ENCODE assay signal across 14 cellular contexts in the genomic region with DNA sequence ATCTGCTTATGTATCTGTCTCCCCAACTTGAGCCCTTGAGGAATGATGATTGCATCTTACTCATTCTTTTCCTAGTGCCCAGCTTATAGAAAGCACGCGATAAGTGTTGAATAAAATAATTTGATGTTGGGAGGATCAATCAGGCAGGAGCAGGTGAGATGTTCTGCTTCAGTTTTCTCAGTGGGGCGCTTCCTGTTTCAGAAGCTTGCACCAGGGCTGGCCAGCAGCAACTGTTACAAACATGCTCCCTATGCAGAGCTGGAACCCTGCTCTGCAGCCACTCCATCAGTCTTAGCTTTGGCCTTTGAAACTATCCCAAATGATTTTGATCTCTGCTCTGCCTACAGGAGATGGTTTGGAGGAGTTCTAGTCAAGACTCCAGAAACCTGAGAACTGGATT. TPM values are rescaled to one million over a fixed set of nuclear protein-coding genes. Genes with fewer than 3 reads are reported as not detected.
DNase-seq lines count a peak whose midpoint lies in the region; ATAC-seq, FAIRE-seq and TF ChIP-seq lines count a peak whose summit lies in the region.
"Had no signal": no experiment of that assay in that cellular context is flagged by ENCODE, and none has a peak within 500 bp of the region (broad histone marks: within the 10 kb centered on the region; RNA-seq: fewer than 3 reads in every experiment).

No MANE protein-coding gene starts in this region.

- peak overlapping the region in 1 of 2 donors; percentile 9 for H3K27ac Mint-ChIP-seq in stimulated activated naive CD8-positive, alpha-beta T cell treated with anti-CD3 and anti-CD28 coated beads, Interleukin-15, amount 100 ng/mL, for 72 hours
- H3K27ac Mint-ChIP-seq in CD4-positive, alpha-beta memory T cell = peak overlapping the region in 2 of 7 donors; percentile 57 to 74
- H3K27ac Mint-ChIP-seq in naive thymus-derived CD8-positive, alpha-beta T cell = peak overlapping the region in 1 of 10 donors; percentile 20

- H3K27ac ChIP-seq in Karpas-422 (ENCODE audit: low read length) (peak overlapping the region; percentile 17), GM12878 (ENCODE audit: control insufficient read depth, insufficient read depth) (peak overlapping the region; percentile 45)
- no peak overlapping the region for H3K27ac ChIP-seq in CD4-positive, alpha-beta memory T cell (ENCODE audit: low read depth, low read length)
- H3K27ac ChIP-seq: breast epithelium, upper lobe of left lung had no signal

- peak overlapping the region; percentile 39 for H3K4me3 Mint-ChIP-seq in activated T-cell treated with anti-CD3 and anti-CD28 coated beads, Interleukin-2, amount 50 U/mL, for 4 hours
- peak overlapping the region; percentile 50 to 65 for H3K4me3 Mint-ChIP-seq in stimulated activated naive CD8-positive, alpha-beta T cell treated with anti-CD3 and anti-CD28 coated beads, Interleukin-15, amount 100 ng/mL, for 72 hours
- H3K4me3 Mint-ChIP-seq in CD4-positive, alpha-beta memory T cell = peak overlapping the region in 1 of 8 donors; percentile 30
- peak overlapping the region in 2 of 10 donors; percentile 17 to 37 for H3K4me3 Mint-ChIP-seq in naive thymus-derived CD8-positive, alpha-beta T cell

- no peaks in the 10 kb centered on the region for H3K9me2 ChIP-seq in Karpas-422 (replicated peaks; ENCODE audit: insufficient read depth, low read length)

- no peaks in the 10 kb centered on the region for H3K9me3 Mint-ChIP-seq in activated T-cell treated with anti-CD3 and anti-CD28 coated beads, Interleukin-2, amount 50 U/mL, for 4 hours
- H3K9me3 Mint-ChIP-seq in stimulated activated naive CD8-positive, alpha-beta T cell treated with anti-CD3 and anti-CD28 coated beads, Interleukin-15, amount 100 ng/mL, for 72 hours = no peaks in the 10 kb centered on the region
- H3K9me3 Mint-ChIP-seq in CD4-positive, alpha-beta memory T cell = no peaks in the 10 kb centered on the region
- no peaks in the 10 kb centered on the region for H3K9me3 Mint-ChIP-seq in naive thymus-derived CD8-positive, alpha-beta T cell

- RAD21 ChIA-PET in GM12878 (lab: Charles Lee; ENCODE audit: unreplicated experiment) = interaction anchor here (0.6 to 12.5 kb wide), 11 partner anchors 9 to 148 kb away, joined by 3 to 244 read pairs (median 4); partner anchors contain the start of genes CWC15, KDM4D and SRSF8

- no peaks in the 10 kb centered on the region for H3K27me3 Mint-ChIP-seq in activated T-cell treated with anti-CD3 and anti-CD28 coated beads, Interleukin-2, amount 50 U/mL, for 4 hours (ENCODE audit: low read depth)
- no peaks in the 10 kb centered on the region for H3K27me3 Mint-ChIP-seq in stimulated activated naive CD8-positive, alpha-beta T cell treated with anti-CD3 and anti-CD28 coated beads, Interleukin-15, amount 100 ng/mL, for 72 hours
- H3K27me3 Mint-ChIP-seq in CD4-positive, alpha-beta memory T cell = no peaks in the 10 kb centered on the region
- H3K27me3 Mint-ChIP-seq in naive thymus-derived CD8-positive, alpha-beta T cell = no peaks in the 10 kb centered on the region

- H3K9ac ChIP-seq in Karpas-422 (ENCODE audit: low read length) = peak overlapping the region; percentile 34; the same call in 1 of the 2 replicates
- no peak overlapping the region for H3K9ac ChIP-seq in GM12878 (ENCODE audit: control insufficient read depth, insufficient read depth, low read length)

- 2% methylated on average over 3 of the region's 3 CpGs for WGBS in GM12878 (ENCODE audit: insufficient coverage, insufficient replicate concordance, low lambda C conversion rate, missing lambda C conversion rate)

- no peak for TF ChIP-seq RAD21 in GM12878 (IDR thresholded peaks at IDR 0.05; ENCODE audit: insufficient read depth, low read depth, low read length)

- TF ChIP-seq CTCF in GM12878 (IDR thresholded peaks at IDR 0.05 in 2 of 3, conservative IDR thresholded peaks at IDR 0.05 in 1 of 3; ENCODE audit: control insufficient read depth in 2 of 3, extremely low read depth in 1 of 3, insufficient read depth in 1 of 3, low read depth in 3 of 3, low read length in 3 of 3) = no peak

- in situ Hi-C loops in GM12878 (cut with MboI) = loop anchor here (10.0 kb wide), 1 partner anchor 1151 kb away; no protein-coding TSS in a partner anchor

- H3K36me3 Mint-ChIP-seq in activated T-cell treated with anti-CD3 and anti-CD28 coated beads, Interleukin-2, amount 50 U/mL, for 4 hours (ENCODE audit: insufficient read depth) = peaks cover 14% of the 10 kb centered on the region
- peaks cover 8 to 10% of the 10 kb centered on the region in 2 donors for H3K36me3 Mint-ChIP-seq in CD4-positive, alpha-beta memory T cell
- peaks cover 0 to 10% (median 0%) of the 10 kb centered on the region in 3 donors for H3K36me3 Mint-ChIP-seq in naive thymus-derived CD8-positive, alpha-beta T cell

- intact Hi-C loops in GM12878 (cut with micrococcal nuclease; ENCODE audit: unreplicated experiment) = loop anchor here (1.0 to 5.0 kb wide), 3 partner anchors 24 to 694 kb away; partner anchors contain the start of genes FAM76B and SESN3
- intact Hi-C loops in CD4-positive, alpha-beta memory T cell (cut with micrococcal nuclease) = no loop called here

- H3K27me3 ChIP-seq in Karpas-422 (ENCODE audit: low read length) = no peaks in the 10 kb centered on the region
- H3K27me3 ChIP-seq in GM12878 (replicated peaks in 1 of 2; ENCODE audit: control insufficient read depth in 2 of 2, insufficient read depth in 2 of 2, low read length in 1 of 2) = no peaks in the 10 kb centered on the region
- H3K27me3 ChIP-seq in CD4-positive, alpha-beta memory T cell (ENCODE audit: insufficient read depth, low read length) = no peaks in the 10 kb centered on the region
- H3K27me3 ChIP-seq: breast epithelium, MG63, upper lobe of left lung had no signal

- H3K4me1 ChIP-seq in Karpas-422 (ENCODE audit: low read length) = peaks cover 61% of the 10 kb centered on the region
- H3K4me1 ChIP-seq in GM12878 (ENCODE audit: control insufficient read depth, insufficient read depth, low read length) = peaks cover 45% of the 10 kb centered on the region
- H3K4me1 ChIP-seq in CD4-positive, alpha-beta memory T cell (ENCODE audit: insufficient read depth, low read length) = peaks cover 51% of the 10 kb centered on the region

- no peak for FAIRE-seq in GM12878 (lab: Jason Lieb, UNC)

- TF ChIP-seq POLR2A in GM12878 (IDR thresholded peaks at IDR 0.05; ENCODE audit: low read depth, low read length) = no peak

- no peaks in the 10 kb centered on the region for H3K36me3 ChIP-seq in Karpas-422 (ENCODE audit: insufficient read depth, low read length)
- H3K36me3 ChIP-seq in GM12878 (ENCODE audit: control insufficient read depth in 2 of 2, insufficient read depth in 2 of 2, low read length in 1 of 2) = no peaks in the 10 kb centered on the region
- no peaks in the 10 kb centered on the region for H3K36me3 ChIP-seq in CD4-positive, alpha-beta memory T cell (ENCODE audit: insufficient read depth, low read length)
- H3K36me3 ChIP-seq: breast epithelium, MG63, upper lobe of left lung had no signal

- H4K20me1 ChIP-seq in Karpas-422 (ENCODE audit: insufficient read depth, low read depth, low read length) (no peaks in the 10 kb centered on the region), GM12878 (ENCODE audit: control insufficient read depth, insufficient read depth) (no peaks in the 10 kb centered on the region)

- BruUV-seq in GM12878 (replicated peaks; lab: Mats Ljungman, UMichigan) = no TSS peak

- no peak for DNase-seq in activated T-cell treated with anti-CD3 and anti-CD28 coated beads, Interleukin-2, amount 50 U/mL, for 4 hours
- DNase-seq in activated T-cell treated with anti-CD3 and anti-CD28 coated beads for 4 hours (no peak), Karpas-422 (peak; percentile 89), GM12878 (ENCODE audit: low read depth, low spot score) (no peak), HCEC 1CT (no peak)
- no peak for DNase-seq in stimulated activated naive CD8-positive, alpha-beta T cell treated with anti-CD3 and anti-CD28 coated beads, Interleukin-15, amount 100 ng/mL, for 72 hours
- DNase-seq in CD4-positive, alpha-beta memory T cell = no peak
- no peak for DNase-seq in naive thymus-derived CD8-positive, alpha-beta T cell
- DNase-seq: NCI-H524 treated with DMSO at 0.1 percent for 48 hours, upper lobe of left lung had no signal

- no peak for TF ChIP-seq EP300 in GM12878 (IDR thresholded peaks at IDR 0.05; ENCODE audit: borderline replicate concordance in 1 of 2, control insufficient read depth in 1 of 2, low read depth in 2 of 2, low read length in 2 of 2)

- H3K4me3 ChIP-seq in Karpas-422 (ENCODE audit: low read length) (peak overlapping the region; percentile 3; the same call in 1 of the 2 replicates), GM12878 (peak overlapping the region; percentile 6; the same call in 1 of the 2 replicates)
- H3K4me3 ChIP-seq in CD4-positive, alpha-beta memory T cell (ENCODE audit: low read length in 2 of 2) = no peak overlapping the region
- H3K4me3 ChIP-seq: lung, MG63, upper lobe of left lung had no signal

- H3K79me2 ChIP-seq in Karpas-422 (ENCODE audit: low read length) (no peaks in the 10 kb centered on the region), GM12878 (ENCODE audit: control insufficient read depth, insufficient read depth, low read length) (peaks cover 11% of the 10 kb centered on the region)

- SMC1A ChIA-PET in GM12878 (lab: Charles Lee; ENCODE audit: uncharacterized antibody, unreplicated experiment) = interaction anchor here (0.8 to 17.5 kb wide), 13 partner anchors 9 to 160 kb away, joined by 3 to 315 read pairs (median 5); partner anchors contain the start of gene SRSF8

- H3K4me2 ChIP-seq in Karpas-422 (ENCODE audit: low read depth, low read length, poor library complexity, severe bottlenecking) = peak overlapping the region; percentile 44
- peak overlapping the region; percentile 74 for H3K4me2 ChIP-seq in GM12878 (ENCODE audit: control insufficient read depth, insufficient read depth)

- H2AFZ ChIP-seq in Karpas-422 (ENCODE audit: low read length) = peak overlapping the region; percentile 84
- no peak overlapping the region for H2AFZ ChIP-seq in GM12878 (ENCODE audit: control insufficient read depth, low read depth, low read length)

- no peaks in the 10 kb centered on the region for H3K9me3 ChIP-seq in Karpas-422 (ENCODE audit: low read length)
- no peaks in the 10 kb centered on the region for H3K9me3 ChIP-seq in GM12878 (replicated peaks; ENCODE audit: control insufficient read depth, insufficient read depth, low read length)
- no peaks in the 10 kb centered on the region for H3K9me3 ChIP-seq in CD4-positive, alpha-beta memory T cell (ENCODE audit: control insufficient read depth in 1 of 2, low read length in 2 of 2)
- H3K9me3 ChIP-seq: breast epithelium, MG63, upper lobe of left lung had no signal

- POLR2A ChIA-PET in GM12878 (lab: Charles Lee) = interaction anchor here (0.5 to 8.0 kb wide), 13 partner anchors 9 to 1345 kb away, joined by 3 to 139 read pairs (median 6); partner anchors contain the start of genes CEP57, CWC15, KDM4D and SESN3
- POLR2A ChIA-PET in CD4-positive, alpha-beta memory T cell (lab: Charles Lee; ENCODE audit: partially characterized antibody) = interaction anchor here (1.4 to 9.7 kb wide), 2 partner anchors 23 to 696 kb away, joined by 8 to 376 read pairs; partner anchors contain the start of genes CEP57, FAM76B and SRSF8
- POLR2A ChIA-PET in naive thymus-derived CD8-positive, alpha-beta T cell (lab: Charles Lee) = no interaction called here

- CTCF ChIA-PET in GM12878 (lab: Yijun Ruan, JAX) = interaction anchor here (1.0 to 13.7 kb wide), 14 partner anchors 9 to 699 kb away, joined by 3 to 296 read pairs (median 8); partner anchors contain the start of gene SRSF8
- CTCF ChIA-PET in CD4-positive, alpha-beta memory T cell (lab: Charles Lee; ENCODE audit: partially characterized antibody) = interaction anchor here (0.9 to 8.1 kb wide), 10 partner anchors 9 to 58 kb away, joined by 3 to 124 read pairs (median 6); partner anchors contain the start of gene SRSF8

- peaks cover 84% of the 10 kb centered on the region for H3K4me1 Mint-ChIP-seq in activated T-cell treated with anti-CD3 and anti-CD28 coated beads, Interleukin-2, amount 50 U/mL, for 4 hours (ENCODE audit: low read depth)
- peaks cover 86% of the 10 kb centered on the region for H3K4me1 Mint-ChIP-seq in stimulated activated naive CD8-positive, alpha-beta T cell treated with anti-CD3 and anti-CD28 coated beads, Interleukin-15, amount 100 ng/mL, for 72 hours
- peaks cover 43 to 68% (median 55%) of the 10 kb centered on the region in 4 donors for H3K4me1 Mint-ChIP-seq in CD4-positive, alpha-beta memory T cell
- H3K4me1 Mint-ChIP-seq in naive thymus-derived CD8-positive, alpha-beta T cell = peaks cover 35 to 80% (median 52%) of the 10 kb centered on the region in 4 donors

- no peak for ATAC-seq in activated T-cell treated with anti-CD3 and anti-CD28 coated beads, Interleukin-2, amount 50 U/mL, for 4 hours
- peak; percentile 16 for ATAC-seq in GM12878
- ATAC-seq in stimulated activated naive CD8-positive, alpha-beta T cell treated with anti-CD3 and anti-CD28 coated beads, Interleukin-15, amount 100 ng/mL, for 72 hours = no peak
- ATAC-seq in naive thymus-derived CD8-positive, alpha-beta T cell = no peak

RNA-seq across cellular contexts. Expression of gene ENDOD1, which starts 3.9 kb away (rescaled TPM):
- 10 to 100 TPM; 15.1 to 30.4 (median 21.0) TPM for total RNA-seq in activated T-cell treated with anti-CD3 and anti-CD28 coated beads, Interleukin-2, amount 50 U/mL, for 4 hours
- 11.0 and 12.8 TPM in 2 replicates for total RNA-seq in Karpas-422 (2014; rRNA removed; shearing (Covaris generic); ENCODE audit: low replicate concordance)
- 31.0 and 31.5 TPM in 2 replicates for total RNA-seq in GM12878 (2013; cell fraction: nucleolus; rRNA removed)
- total RNA-seq in GM12878 (2014; rRNA removed) = 15.4 and 17.9 TPM in 2 replicates
- 14.8 and 15.1 TPM in 2 replicates for total RNA-seq in GM12878 (2014; rRNA removed; fragmentation: Illumina TruSeq; extraction: Trizol)
- total RNA-seq in GM12878 (2021) = 14.2 and 14.9 TPM in 2 replicates
- polyA plus RNA-seq in GM12878 (2011; ENCODE audit: low read depth) = 9.8 TPM
- polyA plus RNA-seq in GM12878 (2011; rRNA removed) = 28.8 and 30.0 TPM in 2 replicates
- polyA plus RNA-seq in GM12878 (2011; cell fraction: cytosol; rRNA removed) = 22.0 and 23.0 TPM in 2 replicates
- 13.5 and 14.4 TPM in 2 replicates for polyA plus RNA-seq in GM12878 (2011; cell fraction: nucleus; rRNA removed)
- 9.5 and 12.1 TPM in 2 replicates for polyA plus RNA-seq in GM12878 (2012)
- 13.8 and 16.9 TPM in 2 replicates for polyA plus RNA-seq in GM12878 (2014; fragmentation: Illumina TruSeq; extraction: Trizol)
- 1 to 10 TPM; 6.0 to 6.4 TPM for polyA plus RNA-seq in GM12878 (2014; fragmentation: Nextera tagmentation; extraction: Ambion mirVana)
- 9.0 and 9.5 TPM in 2 replicates for polyA plus RNA-seq in GM12878 (2014; rRNA removed)
- polyA plus RNA-seq in GM12878 (2016; fragmentation: Nextera tagmentation; extraction: Ambion mirVana) = 10 to 100 TPM; 10.2 to 10.4 TPM
- 32.7 and 46.0 TPM in 2 replicates for polyA minus RNA-seq in GM12878 (2011; rRNA and poly(A)+ RNA removed)
- 14.9 and 15.4 TPM in 2 replicates for polyA minus RNA-seq in GM12878 (2011; cell fraction: cytosol; rRNA and poly(A)+ RNA removed)
- 17.0 and 22.9 TPM in 2 replicates for polyA minus RNA-seq in GM12878 (2011; cell fraction: nucleus; rRNA and poly(A)+ RNA removed)
- total RNA-seq in CD4-positive, alpha-beta memory T cell = 10 to 100 TPM; 12.8 to 13.3 TPM
- 10 to 100 TPM in 1 of 2 donors, 1 to 10 TPM in 1; 7.2 to 10.3 TPM for polyA plus RNA-seq in CD4-positive, alpha-beta memory T cell
- total RNA-seq in naive thymus-derived CD8-positive, alpha-beta T cell = 10 to 100 TPM; 10.2 TPM
- polyA plus RNA-seq in naive thymus-derived CD8-positive, alpha-beta T cell = 10 to 100 TPM in 1 of 3 donors, 1 to 10 TPM in 2; 3.9 to 10.1 (median 6.9) TPM

RNA-seq across cellular contexts. Expression of gene SRSF8, which starts 26.8 kb away (rescaled TPM):
- total RNA-seq in activated T-cell treated with anti-CD3 and anti-CD28 coated beads, Interleukin-2, amount 50 U/mL, for 4 hours = 10 to 100 TPM; 51.7 to 63.4 (median 56.1) TPM
- 50.0 and 111 TPM in 2 replicates for total RNA-seq in Karpas-422 (2014; rRNA removed; shearing (Covaris generic); ENCODE audit: low replicate concordance)
- total RNA-seq in GM12878 (2013; cell fraction: nucleolus; rRNA removed) = 17.1 and 17.5 TPM in 2 replicates
- total RNA-seq in GM12878 (2014; rRNA removed) (13.2 and 14.2 TPM in 2 replicates), GM12878 (2014; rRNA removed; fragmentation: Illumina TruSeq; extraction: Trizol) (15.3 and 19.5 TPM in 2 replicates), GM12878 (2021) (28.1 and 30.1 TPM in 2 replicates)
- 20.3 TPM for polyA plus RNA-seq in GM12878 (2011; ENCODE audit: low read depth)
- polyA plus RNA-seq in GM12878 (2011; rRNA removed) (41.5 and 48.3 TPM in 2 replicates), GM12878 (2014; fragmentation: Illumina TruSeq; extraction: Trizol) (29.0 and 40.5 TPM in 2 replicates), GM12878 (2014; fragmentation: Nextera tagmentation; extraction: Ambion mirVana) (10 to 100 TPM; 15.3 to 24.4 TPM), GM12878 (2014; rRNA removed) (24.8 and 25.2 TPM in 2 replicates), GM12878 (2016; fragmentation: Nextera tagmentation; extraction: Ambion mirVana) (10 to 100 TPM; 36.3 to 43.1 TPM)
- 31.9 and 35.7 TPM in 2 replicates for polyA plus RNA-seq in GM12878 (2011; cell fraction: cytosol; rRNA removed)
- polyA plus RNA-seq in GM12878 (2011; cell fraction: nucleus; rRNA removed) = 18.0 and 20.8 TPM in 2 replicates
- 24.4 and 26.5 TPM in 2 replicates for polyA plus RNA-seq in GM12878 (2012)
- 30.1 and 31.2 TPM in 2 replicates for polyA minus RNA-seq in GM12878 (2011; rRNA and poly(A)+ RNA removed)
- 8.7 and 11.4 TPM in 2 replicates for polyA minus RNA-seq in GM12878 (2011; cell fraction: cytosol; rRNA and poly(A)+ RNA removed)
- polyA minus RNA-seq in GM12878 (2011; cell fraction: nucleus; rRNA and poly(A)+ RNA removed) = 14.0 and 18.5 TPM in 2 replicates
- 100 to 1,000 TPM; 107 to 117 TPM for total RNA-seq in CD4-positive, alpha-beta memory T cell
- polyA plus RNA-seq in CD4-positive, alpha-beta memory T cell = 100 to 1,000 TPM; 104 to 147 TPM
- 100 to 1,000 TPM; 124 to 125 TPM for total RNA-seq in naive thymus-derived CD8-positive, alpha-beta T cell
- polyA plus RNA-seq in naive thymus-derived CD8-positive, alpha-beta T cell = 100 to 1,000 TPM in 2 of 3 donors, 10 to 100 TPM in 1; 94.1 to 106 (median 106) TPM

RNA-seq across cellular contexts. Expression of gene KDM4F, which starts 44.3 kb away (rescaled TPM):
- not detected for total RNA-seq in activated T-cell treated with anti-CD3 and anti-CD28 coated beads, Interleukin-2, amount 50 U/mL, for 4 hours
- not detected in 2 replicates for total RNA-seq in Karpas-422 (2014; rRNA removed; shearing (Covaris generic); ENCODE audit: low replicate concordance)
- not detected in 2 replicates for total RNA-seq in GM12878 (2013; cell fraction: nucleolus; rRNA removed)
- total RNA-seq in GM12878 (2014; rRNA removed) (not detected in 2 replicates), GM12878 (2014; rRNA removed; fragmentation: Illumina TruSeq; extraction: Trizol) (not detected in 2 replicates), GM12878 (2021) (not detected in 2 replicates)
- polyA plus RNA-seq in GM12878 (2011; ENCODE audit: low read depth) = not detected
- polyA plus RNA-seq in GM12878 (2011; rRNA removed) (not detected in 2 replicates), GM12878 (2014; fragmentation: Illumina TruSeq; extraction: Trizol) (not detected in 2 replicates), GM12878 (2014; fragmentation: Nextera tagmentation; extraction: Ambion mirVana) (not detected), GM12878 (2014; rRNA removed) (not detected in 2 replicates), GM12878 (2016; fragmentation: Nextera tagmentation; extraction: Ambion mirVana) (not detected)
- polyA plus RNA-seq in GM12878 (2011; cell fraction: cytosol; rRNA removed) = not detected in 2 replicates
- not detected in 2 replicates for polyA plus RNA-seq in GM12878 (2011; cell fraction: nucleus; rRNA removed)
- not detected in 2 replicates for polyA plus RNA-seq in GM12878 (2012)
- polyA minus RNA-seq in GM12878 (2011; rRNA and poly(A)+ RNA removed) = not detected in 2 replicates
- polyA minus RNA-seq in GM12878 (2011; cell fraction: cytosol; rRNA and poly(A)+ RNA removed) = not detected in 2 replicates
- polyA minus RNA-seq in GM12878 (2011; cell fraction: nucleus; rRNA and poly(A)+ RNA removed) = not detected in 2 replicates
- not detected for total RNA-seq in CD4-positive, alpha-beta memory T cell
- polyA plus RNA-seq in CD4-positive, alpha-beta memory T cell = not detected
- not detected for total RNA-seq in naive thymus-derived CD8-positive, alpha-beta T cell
- not detected for polyA plus RNA-seq in naive thymus-derived CD8-positive, alpha-beta T cell
- total RNA-seq: breast epithelium; lung; T-helper 1 cell treated with Interleukin-12 subunit alpha and Interleukin-12 subunit beta and Interleukin-4 antibody, amounts not matched to agents 30 ng/mL and 1 ng/mL, for 36 hours; upper lobe of left lung had no signal
- polyA plus RNA-seq: lung had no signal

Comparison
In these comparisons a context has a peak if more than half of its experiments do, and no peak if none do; other contexts are left out.
1. H3K4me3 ChIP-seq: peak in Karpas-422 (single experiment) and GM12878 (single experiment); none in CD4-positive, alpha-beta memory T cell (0 of 2).